ENCODE assay signal across 14 cellular contexts in the genomic region with DNA sequence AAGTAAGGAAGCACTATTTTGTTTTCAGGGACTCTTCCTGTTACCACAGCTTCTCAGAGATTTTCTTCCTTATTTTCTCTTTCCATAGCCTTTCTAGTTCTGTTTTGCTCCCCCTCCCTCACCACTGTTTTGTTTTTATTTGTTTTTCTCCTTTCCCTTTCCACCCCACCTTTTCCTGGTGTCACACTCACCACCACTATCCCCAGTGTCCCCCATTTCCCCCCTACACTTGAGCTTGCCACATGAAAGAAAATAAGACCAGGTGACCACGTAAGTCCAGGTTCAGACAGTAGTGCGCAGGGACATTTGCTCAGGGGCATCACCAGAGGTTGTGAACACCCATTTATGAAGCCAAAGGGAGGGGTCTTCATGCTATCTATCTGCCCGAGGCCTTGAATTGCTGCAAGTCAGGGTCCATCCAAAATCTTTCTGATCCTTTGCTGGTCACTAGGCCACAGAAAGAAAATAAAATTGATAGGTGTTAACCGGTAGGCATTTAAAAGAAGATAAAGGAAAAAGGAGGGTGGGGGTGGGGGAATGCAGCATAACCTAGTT. TPM values are rescaled to one million over a fixed set of nuclear protein-coding genes. Genes with fewer than 3 reads are reported as not detected.
DNase-seq lines count a peak whose midpoint lies in the region; ATAC-seq, FAIRE-seq and TF ChIP-seq lines count a peak whose summit lies in the region.
"Had no signal": no experiment of that assay in that cellular context is flagged by ENCODE, and none has a peak within 500 bp of the region (broad histone marks: within the 10 kb centered on the region; RNA-seq: fewer than 3 reads in every experiment).

No MANE protein-coding gene starts in this region.

- H3K4me1 ChIP-seq in Loucy (ENCODE audit: insufficient read depth, low read length, poor library complexity, severe bottlenecking) (peaks cover 88% of the 10 kb centered on the region), K562 (replicated peaks in 1 of 2; ENCODE audit: control insufficient read depth in 2 of 2, insufficient read depth in 2 of 2, low read length in 2 of 2) (peaks cover 0 to 15% of the 10 kb centered on the region in 2 experiments; a peak in 2 of 5 replicates)
- H3K4me1 ChIP-seq: pancreas had no signal

- in situ Hi-C loops in K562 (cut with MboI), result no loop called here

- no peak overlapping the region for H3K27ac ChIP-seq in K562 (ENCODE audit: extremely low read depth, low read depth, low read length)
- H3K27ac ChIP-seq: pancreas, suprapubic skin had no signal

- TF ChIP-seq EP300 in K562 (IDR thresholded peaks at IDR 0.05; ENCODE audit: low read length), result no peak

- no peak for TF ChIP-seq RAD21 in K562 (CRISPR knock-in tag; conservative IDR thresholded peaks at IDR 0.05 in 1 of 2, IDR thresholded peaks at IDR 0.05 in 1 of 2)

- peak; percentile 40 for FAIRE-seq in K562 (lab: Jason Lieb, UNC)
- FAIRE-seq: islet of Langerhans, pancreas had no signal

- no peak for TF ChIP-seq CTCF in Loucy (conservative IDR thresholded peaks at IDR 0.05; ENCODE audit: low read length)
- no peak for TF ChIP-seq CTCF in K562 (IDR thresholded peaks at IDR 0.05 in 2 of 3, conservative IDR thresholded peaks at IDR 0.05 in 1 of 3; ENCODE audit: insufficient read depth in 2 of 3, low read depth in 1 of 3, low read length in 3 of 3)

- H3K79me2 ChIP-seq in Loucy (ENCODE audit: insufficient read depth, low read length) (peaks cover 50% of the 10 kb centered on the region), K562 (ENCODE audit: control insufficient read depth, insufficient read depth, low read length) (no peaks in the 10 kb centered on the region)

- H3K9me2 ChIP-seq in Loucy (replicated peaks; ENCODE audit: low read depth, low read length), result no peaks in the 10 kb centered on the region

- H3K9ac ChIP-seq in Loucy (ENCODE audit: low read depth, low read length, poor library complexity, severe bottlenecking) (peak overlapping the region; percentile 95), K562 (ENCODE audit: insufficient read depth in 1 of 2, low read depth in 2 of 2, low read length in 2 of 2) (no peak overlapping the region)

- POLR2A ChIA-PET in K562 (lab: Yijun Ruan, JAX), result interaction anchor here (0.7 kb wide), 2 partner anchors 14 to 39 kb away, joined by 3 to 5 read pairs; no protein-coding TSS in a partner anchor

- peak overlapping the region; percentile 94 for H3K4me2 ChIP-seq in Loucy (ENCODE audit: low read depth, low read length, poor library complexity, severe bottlenecking)
- no peak overlapping the region for H3K4me2 ChIP-seq in K562 (ENCODE audit: insufficient read depth, low read length)

- TF ChIP-seq POLR2A in K562 (conservative IDR thresholded peaks at IDR 0.05), result no peak

- H2AFZ ChIP-seq in Loucy (ENCODE audit: low read length) (no peak overlapping the region), K562 (ENCODE audit: low read depth, low read length) (no peak overlapping the region)

- H3K4me3 Mint-ChIP-seq in activated naive CD4-positive, alpha-beta T cell treated with anti-CD3 and anti-CD28 coated beads, Interleukin-2, amount 10 ng/mL, durations not matched to agents 7 days and 5 days, result peak overlapping the region; percentile 89
- H3K4me3 Mint-ChIP-seq in stimulated activated naive CD8-positive, alpha-beta T cell treated with anti-CD3 and anti-CD28 coated beads, Interleukin-15, amount 100 ng/mL, for 72 hours, result peak overlapping the region; percentile 83 to 91

- H3K36me3 ChIP-seq in Loucy (ENCODE audit: insufficient read depth, low read length) (no peaks in the 10 kb centered on the region), K562 (ENCODE audit: control insufficient read depth, insufficient read depth, low read length) (no peaks in the 10 kb centered on the region)
- H3K36me3 ChIP-seq: pancreas, suprapubic skin had no signal

- H3K4me1 Mint-ChIP-seq in activated naive CD4-positive, alpha-beta T cell treated with anti-CD3 and anti-CD28 coated beads, Interleukin-2, amount 10 ng/mL, durations not matched to agents 7 days and 5 days, result peaks cover 65% of the 10 kb centered on the region
- peaks cover 78% of the 10 kb centered on the region for H3K4me1 Mint-ChIP-seq in stimulated activated naive CD8-positive, alpha-beta T cell treated with anti-CD3 and anti-CD28 coated beads, Interleukin-15, amount 100 ng/mL, for 72 hours

- intact Hi-C loops in K562 (cut with micrococcal nuclease), result no loop called here

- no peaks in the 10 kb centered on the region for H3K27me3 Mint-ChIP-seq in activated naive CD4-positive, alpha-beta T cell treated with anti-CD3 and anti-CD28 coated beads, Interleukin-2, amount 10 ng/mL, durations not matched to agents 7 days and 5 days
- H3K27me3 Mint-ChIP-seq in stimulated activated naive CD8-positive, alpha-beta T cell treated with anti-CD3 and anti-CD28 coated beads, Interleukin-15, amount 100 ng/mL, for 72 hours, result no peaks in the 10 kb centered on the region

- H3K4me3 ChIP-seq in Loucy (ENCODE audit: low read length, poor library complexity, severe bottlenecking), result peak overlapping the region; percentile 83
- H3K4me3 ChIP-seq in K562, result no peak overlapping the region

- no peak overlapping the region for H3K27ac Mint-ChIP-seq in activated naive CD4-positive, alpha-beta T cell treated with anti-CD3 and anti-CD28 coated beads, Interleukin-2, amount 10 ng/mL, durations not matched to agents 7 days and 5 days
- peak overlapping the region; percentile 15 to 92 for H3K27ac Mint-ChIP-seq in stimulated activated naive CD8-positive, alpha-beta T cell treated with anti-CD3 and anti-CD28 coated beads, Interleukin-15, amount 100 ng/mL, for 72 hours

- H3F3A ChIP-seq in Loucy (ENCODE audit: low read depth), result peaks cover 15% of the 10 kb centered on the region

- 1% methylated on average over 4 of the region's 4 CpGs for WGBS in K562 (ENCODE audit: insufficient coverage, low coverage, missing lambda C conversion rate)

- H3K9me1 ChIP-seq in K562 (ENCODE audit: control insufficient read depth, insufficient read depth, low read length), result no peaks in the 10 kb centered on the region

- H4K20me1 ChIP-seq in Loucy (ENCODE audit: insufficient read depth, low read length, poor library complexity, severe bottlenecking) (peaks cover 16% of the 10 kb centered on the region), K562 (replicated peaks; ENCODE audit: control insufficient read depth, insufficient read depth, low read length) (no peaks in the 10 kb centered on the region)

- peaks cover 20% of the 10 kb centered on the region for H3K36me3 Mint-ChIP-seq in activated naive CD4-positive, alpha-beta T cell treated with anti-CD3 and anti-CD28 coated beads, Interleukin-2, amount 10 ng/mL, durations not matched to agents 7 days and 5 days

- H3K27me3 ChIP-seq in Loucy (ENCODE audit: insufficient read depth, low read length, poor library complexity, severe bottlenecking), result no peaks in the 10 kb centered on the region
- H3K27me3 ChIP-seq in K562 (ENCODE audit: control insufficient read depth in 2 of 2, insufficient read depth in 2 of 2, low read length in 2 of 2), result peaks cover 39 to 53% of the 10 kb centered on the region in 2 experiments
- H3K27me3 ChIP-seq: suprapubic skin had no signal

- ATAC-seq in K562, result no peak
- ATAC-seq in stimulated activated naive CD8-positive, alpha-beta T cell treated with anti-CD3 and anti-CD28 coated beads, Interleukin-15, amount 100 ng/mL, for 72 hours, result no peak
- ATAC-seq: pancreas had no signal

- H3K9me3 ChIP-seq in Loucy (ENCODE audit: insufficient read depth, low read depth, low read length), result no peaks in the 10 kb centered on the region
- H3K9me3 ChIP-seq in K562 (replicated peaks; ENCODE audit: control insufficient read depth, insufficient read depth, low read depth, low read length), result no peaks in the 10 kb centered on the region
- H3K9me3 ChIP-seq: pancreas, suprapubic skin had no signal

- peaks cover 8% of the 10 kb centered on the region for H3K9me3 Mint-ChIP-seq in activated naive CD4-positive, alpha-beta T cell treated with anti-CD3 and anti-CD28 coated beads, Interleukin-2, amount 10 ng/mL, durations not matched to agents 7 days and 5 days
- peaks cover 16 to 18% of the 10 kb centered on the region in 2 donors for H3K9me3 Mint-ChIP-seq in stimulated activated naive CD8-positive, alpha-beta T cell treated with anti-CD3 and anti-CD28 coated beads, Interleukin-15, amount 100 ng/mL, for 72 hours

- CTCF ChIA-PET in activated naive CD4-positive, alpha-beta T cell treated with anti-CD3 and anti-CD28 coated beads, Interleukin-2, amount 10 ng/mL, durations not matched to agents 7 days and 5 days (lab: Charles Lee), result interaction anchor here (0.5 to 2.0 kb wide), 2 partner anchors 12 to 19 kb away, joined by 3 to 6 read pairs; no protein-coding TSS in a partner anchor
- CTCF ChIA-PET in K562 (lab: Yijun Ruan, JAX; ENCODE audit: low intra/inter-chr PET ratio), result no interaction called here

- DNase-seq in activated naive CD4-positive, alpha-beta T cell treated with anti-CD3 and anti-CD28 coated beads, Interleukin-2, amount 10 ng/mL, durations not matched to agents 7 days and 5 days, result no peak
- no peak for DNase-seq in activated naive CD4-positive, alpha-beta T cell (lab: John Stamatoyannopoulos, UW)
- no peak for DNase-seq in K562 (ENCODE audit: extremely low read depth in 1 of 4, low spot score in 3 of 4)
- DNase-seq in stimulated activated naive CD8-positive, alpha-beta T cell treated with anti-CD3 and anti-CD28 coated beads, Interleukin-15, amount 100 ng/mL, for 72 hours, result no peak
- no peak for DNase-seq in iPS-NIHi11 (ENCODE audit: low spot score)
- no peak for DNase-seq in NCI-H1105 (lab: John Stamatoyannopoulos, UW)
- no peak for DNase-seq in UCSD-AML1 (lab: John Stamatoyannopoulos, UW; ENCODE audit: unreplicated experiment)
- DNase-seq: cerebellar nuclear complex; NCI-H524 treated with DMSO at 0.1 percent for 48 hours; pancreas; stimulated activated CD4-positive, alpha-beta T cell treated with anti-CD3 and anti-CD28 coated beads, Interleukin-4, amount 100 ng/mL, for 4 hours had no signal

- BruUV-seq in K562 (replicated peaks; lab: Mats Ljungman, UMichigan), result no TSS peak

RNA-seq across cellular contexts. Expression of a gene that starts 1.4 kb away (rescaled TPM):
- not detected in 2 replicates for total RNA-seq in K562 (2011; cell fraction: chromatin; rRNA removed; ENCODE audit: low replicate concordance)
- not detected in 2 replicates for total RNA-seq in K562 (2011; cell fraction: nucleolus; rRNA removed)
- not detected in 2 replicates for total RNA-seq in K562 (2011; cell fraction: nucleoplasm; rRNA removed)
- total RNA-seq in K562 (2014; rRNA removed), result not detected in 2 replicates
- not detected in 2 replicates for total RNA-seq in K562 (2014; rRNA removed; fragmentation: Illumina TruSeq; extraction: Trizol)
- not detected in 2 replicates for total RNA-seq in K562 (2015; rRNA removed; fragmentation: Illumina TruSeq; extraction: Trizol)
- 0.29 and 0.51 TPM in 2 replicates for total RNA-seq in K562 (2021)
- not detected in 2 replicates for polyA plus RNA-seq in K562 (2011; rRNA removed)
- polyA plus RNA-seq in K562 (2011; cell fraction: cytosol; rRNA removed), result not detected in 2 replicates
- not detected in 2 replicates for polyA plus RNA-seq in K562 (2011; cell fraction: nucleus; rRNA removed)
- 0.14 and 0.19 TPM in 2 replicates for polyA plus RNA-seq in K562 (2012)
- not detected in 2 replicates for polyA plus RNA-seq in K562 (2014; fragmentation: Illumina TruSeq; extraction: Trizol)
- under 1 TPM in 1 of 2 experiments, not detected in 1; 0.08 TPM for polyA plus RNA-seq in K562 (2014; fragmentation: Nextera tagmentation; extraction: Ambion mirVana)
- 0.11 TPM in 1 of 2 replicates, not detected in the other for polyA plus RNA-seq in K562 (2014; rRNA removed)
- polyA minus RNA-seq in K562 (2011; rRNA and poly(A)+ RNA removed), result not detected in 2 replicates
- not detected in 2 replicates for polyA minus RNA-seq in K562 (2011; cell fraction: cytosol; rRNA and poly(A)+ RNA removed)
- polyA minus RNA-seq in K562 (2011; cell fraction: nucleus; rRNA and poly(A)+ RNA removed), result not detected in 2 replicates
